11 cellular contexts compared by ENCODE assay signal in genomic region chr3:53167418-53168174, GRCh38. TPM values are rescaled to one million over a fixed set of nuclear protein-coding genes. Genes with fewer than 3 reads are reported as not detected.
DNase-seq lines count a peak whose midpoint lies in the region; ATAC-seq, FAIRE-seq and TF ChIP-seq lines count a peak whose summit lies in the region.
"Had no signal": no experiment of that assay in that cellular context is flagged by ENCODE, and none has a peak within 500 bp of the region (broad histone marks: within the 10 kb centered on the region; RNA-seq: fewer than 3 reads in every experiment).

No MANE protein-coding gene starts in this region.

- H3K27me3 Mint-ChIP-seq in osteocyte (ENCODE audit: unreplicated experiment): no peaks in the 10 kb centered on the region

- no peak for DNase-seq in GM12892 (ENCODE audit: insufficient read length)
- no peak for DNase-seq in HL-60 (ENCODE audit: low read depth in 1 of 2, low spot score in 1 of 2)
- DNase-seq in dorsolateral prefrontal cortex: no peak
- DNase-seq in osteocyte (ENCODE audit: extremely low spot score, unreplicated experiment): no peak
- no peak for DNase-seq in stimulated activated CD4-positive, alpha-beta T cell treated with anti-CD3 and anti-CD28 coated beads, Interleukin-1b, Interleukin-23, amount 100 ng/mL, for 48 hours
- DNase-seq in hepatocyte (ENCODE audit: low spot score): no peak
- no peak for DNase-seq in NCI-H2227 (lab: John Stamatoyannopoulos, UW; ENCODE audit: unreplicated experiment)
- DNase-seq: MM.1S; stimulated activated CD4-positive, alpha-beta T cell treated with anti-CD3 and anti-CD28 coated beads, Interleukin-2, amount 100 ng/mL, for 48 hours had no signal

- 86% methylated on average over 7 of the region's 7 CpGs for WGBS in hepatocyte (ENCODE audit: low lambda C conversion rate, missing lambda C conversion rate)

- TF ChIP-seq CTCF in HL-60 (IDR thresholded peaks at IDR 0.05; ENCODE audit: insufficient read depth, low read length) (no peak), dorsolateral prefrontal cortex (IDR thresholded peaks at IDR 0.05 in 54 of 56, conservative IDR thresholded peaks at IDR 0.05 in 2 of 56; ENCODE audit: low read depth in 1 of 56, partially characterized antibody in 56 of 56) (no peak), osteocyte (IDR thresholded peaks at IDR 0.05) (no peak), hepatocyte (IDR thresholded peaks at IDR 0.05; ENCODE audit: poor library complexity) (no peak)

- TF ChIP-seq POLR2A in GM12892 (IDR thresholded peaks at IDR 0.05; ENCODE audit: low read depth, low read length): no peak

- peaks cover 10% of the 10 kb centered on the region for H4K20me1 ChIP-seq in hepatocyte (ENCODE audit: insufficient read depth, poor library complexity, severe bottlenecking)

- H3K79me2 ChIP-seq in hepatocyte: peaks cover 63% of the 10 kb centered on the region

- H3K36me3 ChIP-seq in hepatocyte (replicated peaks; ENCODE audit: insufficient read depth, low read depth): no peaks in the 10 kb centered on the region

- peaks cover 3% of the 10 kb centered on the region for H3K36me3 Mint-ChIP-seq in osteocyte (ENCODE audit: unreplicated experiment)

- H3K4me3 ChIP-seq in HL-60 (replicated peaks; ENCODE audit: insufficient read depth, low read length): peak overlapping the region; percentile 45
- H3K4me3 ChIP-seq in dorsolateral prefrontal cortex: peak overlapping the region in 6 of 59 donors; percentile 2 to 22 (median 14)
- no peak overlapping the region for H3K4me3 ChIP-seq in hepatocyte

- H3K27ac Mint-ChIP-seq in osteocyte (ENCODE audit: unreplicated experiment): peak overlapping the region; percentile 32

- no peaks in the 10 kb centered on the region for H3K9me3 ChIP-seq in hepatocyte (ENCODE audit: low read depth)

- peaks cover 68% of the 10 kb centered on the region for H3K4me1 Mint-ChIP-seq in osteocyte (ENCODE audit: unreplicated experiment)

- peaks cover 32% of the 10 kb centered on the region for H3K4me1 ChIP-seq in hepatocyte (ENCODE audit: insufficient read depth)

- no peak overlapping the region for H2AFZ ChIP-seq in hepatocyte

- H3K27ac ChIP-seq in HL-60 (replicated peaks) (peak overlapping the region; percentile 97), dorsolateral prefrontal cortex (peak overlapping the region in 42 of 59 donors; percentile 3 to 80 (median 52)), hepatocyte (no peak overlapping the region)

- no peak overlapping the region for H3K4me3 Mint-ChIP-seq in osteocyte (ENCODE audit: unreplicated experiment)

- no peaks in the 10 kb centered on the region for H3K9me3 Mint-ChIP-seq in osteocyte (ENCODE audit: unreplicated experiment)

- peak; percentile 92 for FAIRE-seq in GM12892 (lab: Jason Lieb, UNC)
- FAIRE-seq: TTC549 had no signal

- H3K9me2 ChIP-seq in hepatocyte (replicated peaks; ENCODE audit: insufficient read depth): no peaks in the 10 kb centered on the region

- ATAC-seq in HG03095 (IDR thresholded peaks at IDR 0.05; ENCODE audit: unreplicated experiment): no peak

- no peaks in the 10 kb centered on the region for H3K27me3 ChIP-seq in HL-60 (ENCODE audit: insufficient read depth, poor library complexity, severe bottlenecking)
- no peaks in the 10 kb centered on the region for H3K27me3 ChIP-seq in dorsolateral prefrontal cortex
- no peaks in the 10 kb centered on the region for H3K27me3 ChIP-seq in hepatocyte

- intact Hi-C loops in dorsolateral prefrontal cortex (cut with DNase I): no loop called here

- H3K4me2 ChIP-seq in hepatocyte: no peak overlapping the region

RNA-seq across cellular contexts. Expression of gene PRKCD, which starts 6.6 kb away (rescaled TPM):
- 46.9 TPM for polyA plus RNA-seq in GM12892 (2012; ENCODE audit: missing spikeins)
- total RNA-seq in dorsolateral prefrontal cortex (10 to 100 TPM in 106 of 120 experiments, 1 to 10 TPM in 14; 6.1 to 36.1 (median 14.7) TPM), osteocyte (14.9 and 17.1 TPM in 2 replicates), hepatocyte (12.3 and 12.8 TPM in 2 replicates)
- 18.6 and 23.6 TPM in 2 replicates for polyA plus RNA-seq in hepatocyte

RNA-seq across cellular contexts. Expression of gene RFT1, which starts 37.4 kb away (rescaled TPM):
- 20.8 TPM for polyA plus RNA-seq in GM12892 (2012; ENCODE audit: missing spikeins)
- total RNA-seq in dorsolateral prefrontal cortex: 10 to 100 TPM in 118 of 120 experiments, 1 to 10 TPM in 2; 8.0 to 22.2 (median 15.5) TPM
- 19.1 and 21.4 TPM in 2 replicates for total RNA-seq in osteocyte
- total RNA-seq in hepatocyte: 15.9 and 18.5 TPM in 2 replicates
- 23.1 and 32.0 TPM in 2 replicates for polyA plus RNA-seq in hepatocyte
